ENCODE assay signal across 29 cellular contexts in the genomic region with DNA sequence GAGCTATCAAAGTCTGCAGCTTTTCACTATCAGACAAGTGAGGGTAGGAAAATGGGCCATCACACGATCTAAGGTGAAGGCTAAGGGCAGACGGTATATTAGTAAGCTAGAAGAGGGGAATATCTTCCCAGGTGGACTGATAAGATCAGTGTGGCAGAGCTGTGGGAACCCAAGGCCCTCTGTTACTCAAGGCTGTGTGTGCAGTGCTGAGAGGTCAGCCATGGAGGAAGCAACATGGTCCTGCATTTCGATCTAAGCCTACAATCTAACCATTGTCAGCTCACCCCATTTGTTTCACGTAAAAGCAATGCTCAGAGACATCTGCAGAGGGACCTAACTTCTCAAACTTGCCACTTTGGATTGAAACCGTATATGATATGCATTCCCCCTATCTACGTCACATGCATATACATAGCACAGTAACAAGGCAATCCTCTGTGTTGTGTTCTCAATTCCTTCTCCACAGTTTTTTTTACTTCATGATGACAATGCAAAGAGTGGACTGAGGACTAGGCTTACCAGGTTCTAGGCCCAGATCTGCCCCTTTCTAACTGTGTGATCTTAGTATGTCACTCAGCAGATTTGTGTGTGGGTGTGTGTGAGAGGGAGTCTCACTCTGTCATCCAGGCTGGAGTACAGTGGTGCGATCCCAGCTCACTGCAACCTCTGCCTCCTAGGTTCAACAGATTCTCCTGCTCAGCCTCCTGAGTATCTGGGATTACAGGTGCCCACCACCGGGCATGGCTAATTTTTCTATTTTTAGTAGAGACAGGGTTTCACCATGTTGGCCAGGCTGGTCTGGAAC.
"Had no signal": no experiment of that assay in that cellular context is flagged by ENCODE, and none has a peak within 500 bp of the region (broad histone marks: within the 10 kb centered on the region; RNA-seq: fewer than 3 reads in every experiment).

No MANE protein-coding gene starts in this region.

- ATAC-seq: activated CD8-positive, alpha-beta memory T cell treated with anti-CD3 and anti-CD28 coated beads, Interleukin-2, amount 10 ng/mL, durations not matched to agents 7 days and 5 days; activated naive CD4-positive, alpha-beta T cell treated with anti-CD3 and anti-CD28 coated beads, Interleukin-2, amount 50 U/mL, for 72 hours; activated naive CD8-positive, alpha-beta T cell treated with anti-CD3 and anti-CD28 coated beads, Interleukin-2, amount 50 U/mL, for 24 hours; T-cell had no signal

- H3K27me3 Mint-ChIP-seq: activated B cell treated with CpG ODN at 0.5 μM for 24 hours; activated CD4-positive, alpha-beta T cell treated with anti-CD3 and anti-CD28 coated beads, Interleukin-2, amount 10 ng/mL, durations not matched to agents 24 days and 14 days; activated CD8-positive, alpha-beta memory T cell treated with anti-CD3 and anti-CD28 coated beads, Interleukin-2, amount 10 ng/mL, durations not matched to agents 7 days and 5 days; activated naive CD8-positive, alpha-beta T cell treated with anti-CD3 and anti-CD28 coated beads, Interleukin-2, amount 50 U/mL, for 24 hours; activated T-cell treated with anti-CD3 and anti-CD28 coated beads, Interleukin-2, amount 50 U/mL, for 24 hours; brain; T-cell had no signal

- DNase-seq: activated B cell treated with CpG ODN at 0.5 μM for 24 hours; activated CD4-positive, alpha-beta T cell treated with anti-CD3 and anti-CD28 coated beads for 1 hour; activated CD4-positive, alpha-beta T cell treated with anti-CD3 and anti-CD28 coated beads, Interleukin-2, amount 10 ng/mL, durations not matched to agents 24 days and 14 days; activated CD4-positive, alpha-beta T cell treated with anti-CD3 and anti-CD28 coated beads, Interleukin-2, amount 50 U/mL, for 48 hours; activated CD8-positive, alpha-beta memory T cell treated with anti-CD3 and anti-CD28 coated beads, Interleukin-2, amount 10 ng/mL, durations not matched to agents 7 days and 5 days; activated effector memory CD4-positive, alpha-beta T cell treated with anti-CD3 and anti-CD28 coated beads, Interleukin-2, amount 50 U/mL, for 16 hours; activated naive CD4-positive, alpha-beta T cell treated with Interleukin-2 at 50 U/mL for 16 hours; activated naive CD8-positive, alpha-beta T cell treated with anti-CD3 and anti-CD28 coated beads, Interleukin-2, amount 50 U/mL, for 24 hours; activated T-cell treated with anti-CD3 and anti-CD28 coated beads, Interleukin-2, amount 50 U/mL, for 24 hours; amygdala; MM.1S; NCI-H1105; NCI-H1436; NCI-H1694 treated with DMSO at 0.1 percent for 48 hours; NCI-H2029 treated with DMSO at 0.1 percent for 48 hours; NCI-H510A treated with DMSO at 0.1 percent for 48 hours; NCI-H69; Peyer's patch; SHP77 treated with DMSO at 0.1 percent for 48 hours; T-cell; T-helper 2 cell; T1000 had no signal

- H3K27ac ChIP-seq: Peyer's patch, RWPE1, SK-N-MC had no signal

- FAIRE-seq: astrocyte, TTC549 had no signal

- H3K4me1 ChIP-seq: Peyer's patch had no signal

- H3K36me3 Mint-ChIP-seq: activated CD8-positive, alpha-beta memory T cell treated with anti-CD3 and anti-CD28 coated beads, Interleukin-2, amount 10 ng/mL, durations not matched to agents 7 days and 5 days; activated naive CD4-positive, alpha-beta T cell treated with anti-CD3 and anti-CD28 coated beads, Interleukin-2, amount 50 U/mL, for 72 hours; brain; T-cell had no signal

- H3K36me3 ChIP-seq: Peyer's patch had no signal

- H3K27me3 ChIP-seq: Peyer's patch had no signal

- H3K9me3 ChIP-seq: Peyer's patch had no signal

- H3K4me3 Mint-ChIP-seq: activated B cell treated with CpG ODN at 0.5 μM for 24 hours; activated CD4-positive, alpha-beta T cell treated with anti-CD3 and anti-CD28 coated beads, Interleukin-2, amount 10 ng/mL, durations not matched to agents 24 days and 14 days; activated CD8-positive, alpha-beta memory T cell treated with anti-CD3 and anti-CD28 coated beads, Interleukin-2, amount 10 ng/mL, durations not matched to agents 7 days and 5 days; activated naive CD8-positive, alpha-beta T cell treated with anti-CD3 and anti-CD28 coated beads, Interleukin-2, amount 50 U/mL, for 24 hours; activated T-cell treated with anti-CD3 and anti-CD28 coated beads, Interleukin-2, amount 50 U/mL, for 24 hours; activated T-helper 1 cell treated with anti-CD3 and anti-CD28 coated beads, Interleukin-12 subunit alpha, Interleukin-12 subunit beta, Interleukin-2, Interleukin-4 antibody, amounts not matched to agents 30 ng/mL and 10 ng/mL and 1 ng/mL, durations not matched to agents 14 hours and 24 hours and 36 hours; T-cell had no signal

- H3K9me3 Mint-ChIP-seq: activated B cell treated with CpG ODN at 0.5 μM for 24 hours; activated CD4-positive, alpha-beta T cell treated with anti-CD3 and anti-CD28 coated beads, Interleukin-2, amount 10 ng/mL, durations not matched to agents 24 days and 14 days; activated naive CD8-positive, alpha-beta T cell treated with anti-CD3 and anti-CD28 coated beads, Interleukin-2, amount 50 U/mL, for 24 hours; activated T-cell treated with anti-CD3 and anti-CD28 coated beads, Interleukin-2, amount 50 U/mL, for 24 hours; activated T-helper 1 cell treated with anti-CD3 and anti-CD28 coated beads, Interleukin-12 subunit alpha, Interleukin-12 subunit beta, Interleukin-2, Interleukin-4 antibody, amounts not matched to agents 30 ng/mL and 10 ng/mL and 1 ng/mL, durations not matched to agents 14 hours and 24 hours and 36 hours; brain had no signal

- H3K27ac Mint-ChIP-seq: activated B cell treated with CpG ODN at 0.5 μM for 24 hours; activated CD4-positive, alpha-beta T cell treated with anti-CD3 and anti-CD28 coated beads, Interleukin-2, amount 10 ng/mL, durations not matched to agents 24 days and 14 days; activated CD8-positive, alpha-beta memory T cell treated with anti-CD3 and anti-CD28 coated beads, Interleukin-2, amount 10 ng/mL, durations not matched to agents 7 days and 5 days; activated naive CD4-positive, alpha-beta T cell treated with anti-CD3 and anti-CD28 coated beads, Interleukin-2, amount 50 U/mL, for 72 hours; activated naive CD8-positive, alpha-beta T cell treated with anti-CD3 and anti-CD28 coated beads, Interleukin-2, amount 50 U/mL, for 24 hours; activated T-cell treated with anti-CD3 and anti-CD28 coated beads, Interleukin-2, amount 50 U/mL, for 24 hours; activated T-helper 1 cell treated with anti-CD3 and anti-CD28 coated beads, Interleukin-12 subunit alpha, Interleukin-12 subunit beta, Interleukin-2, Interleukin-4 antibody, amounts not matched to agents 30 ng/mL and 10 ng/mL and 1 ng/mL, durations not matched to agents 14 hours and 24 hours and 36 hours; T-cell had no signal

- H3K4me1 Mint-ChIP-seq: activated B cell treated with CpG ODN at 0.5 μM for 24 hours; activated CD4-positive, alpha-beta T cell treated with anti-CD3 and anti-CD28 coated beads, Interleukin-2, amount 10 ng/mL, durations not matched to agents 24 days and 14 days; activated CD8-positive, alpha-beta memory T cell treated with anti-CD3 and anti-CD28 coated beads, Interleukin-2, amount 10 ng/mL, durations not matched to agents 7 days and 5 days; T-cell had no signal

- H3K4me3 ChIP-seq: Peyer's patch, SK-N-MC had no signal
